ENCODE assay signal across 9 cellular contexts in the genomic region with DNA sequence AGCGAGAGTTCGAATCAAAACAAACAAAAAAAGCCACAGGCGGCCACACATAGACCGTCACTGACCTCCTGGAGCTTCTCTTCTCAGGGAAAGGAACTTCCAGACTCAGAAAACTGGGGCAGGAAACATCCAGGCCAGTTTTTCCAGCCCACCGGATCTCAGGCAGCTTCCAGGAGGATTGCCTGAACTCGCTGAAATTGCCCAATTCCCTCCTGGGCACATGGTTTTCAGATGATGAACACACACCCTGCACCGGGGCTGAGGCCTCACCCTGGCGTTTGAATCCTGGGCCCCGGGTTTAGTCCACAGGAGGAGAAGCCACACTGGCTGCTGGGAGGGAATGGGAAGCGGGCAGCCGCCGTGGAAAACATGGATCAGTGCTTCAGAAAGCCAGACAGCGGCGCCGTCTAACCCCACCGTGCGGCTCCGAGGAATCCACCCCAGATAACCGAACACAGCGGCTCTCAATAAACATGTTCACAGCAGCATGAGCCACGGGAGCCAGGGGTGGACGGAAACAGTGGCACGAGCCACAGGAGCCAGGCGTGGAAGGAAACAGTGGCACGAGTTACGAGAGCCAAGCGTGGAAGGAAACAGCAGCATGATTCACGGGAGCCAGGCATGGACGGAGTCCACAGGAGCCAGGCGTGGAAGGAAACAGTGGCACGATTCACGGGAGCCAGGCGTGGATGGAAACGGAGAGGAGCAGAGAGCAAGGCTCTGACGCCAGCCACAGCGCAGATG. TPM values are rescaled to one million over a fixed set of nuclear protein-coding genes. Genes with fewer than 3 reads are reported as not detected.
DNase-seq lines count a peak whose midpoint lies in the region; ATAC-seq and TF ChIP-seq lines count a peak whose summit lies in the region.
"Had no signal": no experiment of that assay in that cellular context is flagged by ENCODE, and none has a peak within 500 bp of the region (broad histone marks: within the 10 kb centered on the region; RNA-seq: fewer than 3 reads in every experiment).

No MANE protein-coding gene starts in this region.

- CTCF ChIA-PET in PC-3 (lab: Charles Lee), result no interaction called here

- H3K27ac Mint-ChIP-seq in natural killer cell, result no peak overlapping the region
- H3K27ac Mint-ChIP-seq: effector memory CD8-positive, alpha-beta T cell had no signal

- no peaks in the 10 kb centered on the region for H3K9me2 ChIP-seq in PC-3 (replicated peaks; ENCODE audit: low read length)

- TF ChIP-seq CTCF in AG09319 (IDR thresholded peaks at IDR 0.05; ENCODE audit: low read depth, low read length), result no peak
- TF ChIP-seq CTCF in PC-3 (conservative IDR thresholded peaks at IDR 0.05; ENCODE audit: low read depth, low read length), result no peak
- no peak for TF ChIP-seq CTCF in esophagus muscularis mucosa (IDR thresholded peaks at IDR 0.05)
- TF ChIP-seq CTCF in natural killer cell (IDR thresholded peaks at IDR 0.05), result no peak

- peak overlapping the region; percentile 93 for H3K18ac ChIP-seq in neuronal stem cell (ENCODE audit: low read length)

- no peaks in the 10 kb centered on the region for H4K20me1 ChIP-seq in PC-3 (ENCODE audit: low read length)

- H3F3A ChIP-seq in PC-3 (ENCODE audit: low read length, unreplicated experiment), result no peaks in the 10 kb centered on the region

- H3K4me1 Mint-ChIP-seq in natural killer cell, result no peaks in the 10 kb centered on the region

- H3K27me3 ChIP-seq in PC-3 (ENCODE audit: low read length) (no peaks in the 10 kb centered on the region), esophagus muscularis mucosa (peaks cover 0 to 31% (median 0%) of the 10 kb centered on the region in 4 donors), neuronal stem cell (ENCODE audit: control insufficient read depth in 3 of 3, insufficient read depth in 3 of 3, low read depth in 1 of 3, low read length in 3 of 3) (no peaks in the 10 kb centered on the region)

- H3K9me3 Mint-ChIP-seq in natural killer cell, result no peaks in the 10 kb centered on the region
- H3K9me3 Mint-ChIP-seq: effector memory CD8-positive, alpha-beta T cell had no signal

- H3K4me3 Mint-ChIP-seq in natural killer cell, result no peak overlapping the region
- H3K4me3 Mint-ChIP-seq: effector memory CD8-positive, alpha-beta T cell had no signal

- H3K4ac ChIP-seq in neuronal stem cell (ENCODE audit: low read length), result peak overlapping the region; percentile 8

- DNase-seq in AG09319 (ENCODE audit: extremely low read depth, low read depth) (peak; percentile 82), PC-3 (peak; percentile 73), esophagus muscularis mucosa (ENCODE audit: extremely low spot score) (no peak), neuronal stem cell (ENCODE audit: low spot score) (no peak), natural killer cell (no peak), NCI-H187 treated with DMSO at 0.1 percent for 48 hours (lab: John Stamatoyannopoulos, UW) (no peak), NCI-H345 treated with DMSO at 0.1 percent for 48 hours (lab: John Stamatoyannopoulos, UW; ENCODE audit: unreplicated experiment) (no peak)
- DNase-seq: effector memory CD8-positive, alpha-beta T cell had no signal

- no peaks in the 10 kb centered on the region for H3K36me3 Mint-ChIP-seq in natural killer cell

- peaks cover 8% of the 10 kb centered on the region; the same call in 1 of the 2 replicates for H3K4me1 ChIP-seq in PC-3 (ENCODE audit: insufficient read depth, low read length)
- H3K4me1 ChIP-seq in esophagus muscularis mucosa, result peaks cover 7 to 27% (median 13%) of the 10 kb centered on the region in 4 donors
- H3K4me1 ChIP-seq in neuronal stem cell (ENCODE audit: control insufficient read depth in 2 of 2, insufficient read depth in 1 of 2, low read depth in 1 of 2, low read length in 2 of 2), result peaks cover 10 to 11% of the 10 kb centered on the region in 2 donors

- no TSS peak for BruUV-seq in PC-3 (replicated peaks; lab: Mats Ljungman, UMichigan)

- H3K4me2 ChIP-seq in PC-3 (ENCODE audit: low read length), result no peak overlapping the region
- H3K4me2 ChIP-seq in neuronal stem cell (ENCODE audit: insufficient read depth, low read length, poor library complexity, severe bottlenecking), result no peak overlapping the region

- H2BK120ac ChIP-seq in neuronal stem cell (ENCODE audit: low read depth, low read length), result peak overlapping the region; percentile 61

- peak overlapping the region; percentile 82 for H2BK5ac ChIP-seq in neuronal stem cell (ENCODE audit: low read length)

- H2BK15ac ChIP-seq in neuronal stem cell (ENCODE audit: low read length), result peak overlapping the region; percentile 54

- H2AK5ac ChIP-seq in neuronal stem cell (ENCODE audit: low read depth, low read length), result peak overlapping the region; percentile 97

- H3K14ac ChIP-seq in neuronal stem cell (ENCODE audit: low read length), result peak overlapping the region; percentile 3

- H3K27me3 Mint-ChIP-seq in natural killer cell (ENCODE audit: low read depth in 2 of 2), result no peaks in the 10 kb centered on the region

- no peaks in the 10 kb centered on the region for H3K9me3 ChIP-seq in PC-3 (ENCODE audit: low read length)
- H3K9me3 ChIP-seq in esophagus muscularis mucosa, result no peaks in the 10 kb centered on the region
- no peaks in the 10 kb centered on the region for H3K9me3 ChIP-seq in neuronal stem cell (replicated peaks in 1 of 2; ENCODE audit: control insufficient read depth in 2 of 2, insufficient read depth in 1 of 2, low read depth in 1 of 2, low read length in 2 of 2)

- TF ChIP-seq POLR2A in esophagus muscularis mucosa (IDR thresholded peaks at IDR 0.05; ENCODE audit: low read depth), result no peak

- H2BK12ac ChIP-seq in neuronal stem cell (ENCODE audit: low read length), result peak overlapping the region; percentile 98

- TF ChIP-seq EP300 in esophagus muscularis mucosa (IDR thresholded peaks at IDR 0.05), result no peak

- intact Hi-C loops in PC-3 (cut with micrococcal nuclease), result no loop called here
- intact Hi-C loops in esophagus muscularis mucosa (cut with DNase I), result no loop called here
- intact Hi-C loops in natural killer cell (cut with micrococcal nuclease), result loop anchor here (10.0 kb wide), 1 partner anchor 206 kb away; a partner anchor contains a TSS

- H4K91ac ChIP-seq in neuronal stem cell (ENCODE audit: low read depth, low read length, poor library complexity), result no peak overlapping the region

- H4K8ac ChIP-seq in neuronal stem cell (ENCODE audit: low read depth, low read length), result no peak overlapping the region

- POLR2A ChIA-PET in PC-3 (lab: Charles Lee; ENCODE audit: unreplicated experiment), result no interaction called here

- ATAC-seq in PC-3 (no peak; the same call in 1 of the 2 replicates), natural killer cell (no peak), HG03442 (IDR thresholded peaks at IDR 0.05; ENCODE audit: unreplicated experiment) (no peak)
- ATAC-seq: effector memory CD8-positive, alpha-beta T cell had no signal

- H3K4me3 ChIP-seq in PC-3 (ENCODE audit: low read length) (no peak overlapping the region), esophagus muscularis mucosa (peak overlapping the region in 1 of 4 donors; percentile 3), neuronal stem cell (ENCODE audit: low read length in 2 of 2) (no peak overlapping the region)

- peaks cover 31% of the 10 kb centered on the region for H3K79me2 ChIP-seq in PC-3 (ENCODE audit: low read length)

- H3K79me1 ChIP-seq in neuronal stem cell (ENCODE audit: low read depth, low read length), result peaks cover 5% of the 10 kb centered on the region

- H3K9ac ChIP-seq in PC-3 (ENCODE audit: low read length), result no peak overlapping the region
- no peak overlapping the region for H3K9ac ChIP-seq in neuronal stem cell (ENCODE audit: low read depth, low read length, poor library complexity)

- H3K27ac ChIP-seq in PC-3 (ENCODE audit: low read length), result peak overlapping the region; percentile 6; the same call in 1 of the 2 replicates
- H3K27ac ChIP-seq in esophagus muscularis mucosa (replicated peaks in 1 of 4), result peak overlapping the region in 3 of 4 donors; percentile 34 to 58 (median 43)
- H3K27ac ChIP-seq in neuronal stem cell (replicated peaks; ENCODE audit: low read length), result no peak overlapping the region

- H3K36me3 ChIP-seq in PC-3 (ENCODE audit: low read depth, low read length) (no peaks in the 10 kb centered on the region), esophagus muscularis mucosa (no peaks in the 10 kb centered on the region), neuronal stem cell (replicated peaks in 1 of 2; ENCODE audit: control insufficient read depth in 2 of 2, insufficient read depth in 2 of 2, low read length in 2 of 2) (no peaks in the 10 kb centered on the region)

- no peak overlapping the region for H2AFZ ChIP-seq in PC-3 (ENCODE audit: low read length)
- peak overlapping the region; percentile 81 for H2AFZ ChIP-seq in neuronal stem cell (ENCODE audit: low read length)

- H3K23ac ChIP-seq in neuronal stem cell (ENCODE audit: low read depth, low read length, poor library complexity), result peak overlapping the region; percentile 44

- WGBS in esophagus muscularis mucosa, result 71% methylated on average over 35 of the region's 36 CpGs
- no CpG with 5 or more reads among the region's 36 CpGs for WGBS in neuronal stem cell (ENCODE audit: extremely low coverage in 2 of 2, insufficient read length in 2 of 2, insufficient replicate concordance in 1 of 2), 2 donors

RNA-seq across cellular contexts. Expression of a gene that starts 18.2 kb away (rescaled TPM):
- total RNA-seq in PC-3 (2014; rRNA removed) (395 and 412 TPM in 2 replicates), esophagus muscularis mucosa (100 to 1,000 TPM in 1 of 4 donors, 10 to 100 TPM in 3; 76.8 to 110 (median 95.3) TPM), natural killer cell (100 to 1,000 TPM; 302 to 350 (median 345) TPM)
- polyA plus RNA-seq in neuronal stem cell (2013, experiment 1 of 2), result 412 TPM
- polyA plus RNA-seq in neuronal stem cell (2013, experiment 2 of 2), result 415 TPM

RNA-seq across cellular contexts. Expression of a gene that starts 28.2 kb away (rescaled TPM):
- total RNA-seq in PC-3 (2014; rRNA removed), result 115 and 130 TPM in 2 replicates
- total RNA-seq in esophagus muscularis mucosa, result 1 to 10 TPM in 1 of 4 donors, not detected in 3; 2.0 TPM
- polyA plus RNA-seq in neuronal stem cell (2013, experiment 1 of 2), result 0.11 TPM
- 0.07 TPM for polyA plus RNA-seq in neuronal stem cell (2013, experiment 2 of 2)
- not detected for total RNA-seq in natural killer cell

RNA-seq across cellular contexts. Expression of a gene that starts 42.7 kb away (rescaled TPM):
- total RNA-seq in PC-3 (2014; rRNA removed), result not detected in 2 replicates
- not detected for total RNA-seq in esophagus muscularis mucosa
- 56.3 TPM for polyA plus RNA-seq in neuronal stem cell (2013, experiment 1 of 2)
- 54.0 TPM for polyA plus RNA-seq in neuronal stem cell (2013, experiment 2 of 2)
- not detected for total RNA-seq in natural killer cell

RNA-seq across cellular contexts. Expression of a gene that starts 48.6 kb away (rescaled TPM):
- total RNA-seq in PC-3 (2014; rRNA removed), result not detected in 2 replicates
- total RNA-seq in esophagus muscularis mucosa, result 1 to 10 TPM in 1 of 4 donors, under 1 TPM in 1, not detected in 2; 0.40 to 1.3 TPM
- polyA plus RNA-seq in neuronal stem cell (2013, experiment 1 of 2), result 1.2 TPM
- 1.3 TPM for polyA plus RNA-seq in neuronal stem cell (2013, experiment 2 of 2)
- total RNA-seq in natural killer cell, result 1 to 10 TPM in 2 of 3 donors, under 1 TPM in 1; 0.87 to 2.5 (median 1.8) TPM

Comparison
In these comparisons a context has a peak if more than half of its experiments do, and no peak if none do; other contexts are left out.
1. DNase-seq: peak in AG09319 (single experiment) and PC-3 (single experiment); none in esophagus muscularis mucosa (single experiment), neuronal stem cell (single experiment), natural killer cell (single experiment), NCI-H187 treated with DMSO at 0.1 percent for 48 hours (single experiment) and NCI-H345 treated with DMSO at 0.1 percent for 48 hours (single experiment).
2. RNA of a gene that starts 28.2 kb away (total RNA-seq): 115 to 130 TPM in PC-3; 2.0 TPM in esophagus muscularis mucosa and not detected in natural killer cell; every median in the first group is over 10 times any median in the second.